In genomic region chr3:127339016-127339415, GRCh38 we compare ENCODE assay signal across 17 cellular contexts. TPM values are rescaled to one million over a fixed set of nuclear protein-coding genes. Genes with fewer than 3 reads are reported as not detected.
DNase-seq lines count a peak whose midpoint lies in the region; ATAC-seq, FAIRE-seq and TF ChIP-seq lines count a peak whose summit lies in the region.
"Had no signal": no experiment of that assay in that cellular context is flagged by ENCODE, and none has a peak within 500 bp of the region (broad histone marks: within the 10 kb centered on the region; RNA-seq: fewer than 3 reads in every experiment).

No MANE protein-coding gene starts in this region.

- H2BK15ac ChIP-seq in IMR-90 (ENCODE audit: low read depth, low read length) = no peak overlapping the region

- H2AK9ac ChIP-seq in IMR-90 (replicated peaks; ENCODE audit: low read depth, low read length, poor library complexity) = no peak overlapping the region

- H4K8ac ChIP-seq in IMR-90 (ENCODE audit: low read depth in 2 of 2, low read length in 2 of 2) = no peak overlapping the region

- ATAC-seq in IMR-90 (ENCODE audit: low read depth) (no peak), omental fat pad (ENCODE audit: low FRiP score) (no peak), HG03342 (IDR thresholded peaks at IDR 0.05; ENCODE audit: unreplicated experiment) (no peak)
- ATAC-seq: K562 had no signal

- intact Hi-C loops in IMR-90 (cut with micrococcal nuclease) = no loop called here

- DNase-seq in D721Med (ENCODE audit: insufficient read length, low spot score) = no peak
- no peak for DNase-seq in IMR-90
- no peak for DNase-seq in glutamatergic neuron
- no peak for DNase-seq in urothelium cell line (ENCODE audit: low spot score)
- DNase-seq in omental fat pad (ENCODE audit: low spot score) = no peak
- DNase-seq in LoVo (ENCODE audit: low spot score) = no peak
- DNase-seq: 8988T; AML-193; Caco-2; CD8-positive, alpha-beta memory T cell; GOT3 had no signal

- peaks cover 19% of the 10 kb centered on the region for H3K4me1 Mint-ChIP-seq in glutamatergic neuron (ENCODE audit: low read depth, unreplicated experiment)
- H3K4me1 Mint-ChIP-seq: CD8-positive, alpha-beta memory T cell had no signal

- BruUV-seq in IMR-90 (replicated peaks; lab: Mats Ljungman, UMichigan) = no TSS peak

- no peaks in the 10 kb centered on the region for H3K36me3 Mint-ChIP-seq in glutamatergic neuron (ENCODE audit: unreplicated experiment)
- H3K36me3 Mint-ChIP-seq: CD8-positive, alpha-beta memory T cell had no signal

- H3K79me1 ChIP-seq in IMR-90 (ENCODE audit: low read depth in 1 of 2, low read length in 2 of 2) = no peaks in the 10 kb centered on the region

- H3K4me1 ChIP-seq in IMR-90 (ENCODE audit: control insufficient read depth, insufficient read depth, low read length) = no peaks in the 10 kb centered on the region
- H3K4me1 ChIP-seq: BLaER1, Caco-2, HAP-1 had no signal

- TF ChIP-seq RAD21 in IMR-90 (IDR thresholded peaks at IDR 0.05; ENCODE audit: low read length) = no peak

- H2BK20ac ChIP-seq in IMR-90 (ENCODE audit: low read depth, low read length) = no peak overlapping the region

- H3K27me3 ChIP-seq in IMR-90 (ENCODE audit: control insufficient read depth, insufficient read depth, low read length) = peaks cover 12% of the 10 kb centered on the region
- H3K27me3 ChIP-seq: BLaER1 had no signal

- no peak overlapping the region for H4K91ac ChIP-seq in IMR-90 (ENCODE audit: insufficient read depth, low read depth, low read length)

- H3K14ac ChIP-seq in IMR-90 (replicated peaks; ENCODE audit: low read depth, low read length) = no peak overlapping the region

- H3K27ac ChIP-seq in IMR-90 (ENCODE audit: insufficient read depth, low read length) = no peak overlapping the region
- H3K27ac ChIP-seq: BLaER1 had no signal

- H4K5ac ChIP-seq in IMR-90 (ENCODE audit: low read depth, low read length) = no peak overlapping the region

- H3K4me2 ChIP-seq in IMR-90 (ENCODE audit: low read depth, low read length) = no peak overlapping the region
- H3K4me2 ChIP-seq: BLaER1 had no signal

- CTCF ChIA-PET in IMR-90 (lab: Yijun Ruan, JAX) = no interaction called here

- no peak for TF ChIP-seq POLR2A in IMR-90 (IDR thresholded peaks at IDR 0.05; ENCODE audit: low read depth, low read length)

- no peak overlapping the region for H3K9ac ChIP-seq in IMR-90 (ENCODE audit: low read depth, low read length)
- H3K9ac ChIP-seq: BLaER1 had no signal

- H3K23ac ChIP-seq in IMR-90 (ENCODE audit: low read depth, low read length) = no peak overlapping the region

- no peaks in the 10 kb centered on the region for H3K36me3 ChIP-seq in IMR-90 (ENCODE audit: control insufficient read depth, insufficient read depth, low read length)
- H3K36me3 ChIP-seq: BLaER1, HAP-1 had no signal

- no peak overlapping the region for H2BK120ac ChIP-seq in IMR-90 (ENCODE audit: low read depth, low read length)

- peak overlapping the region; percentile 32 for H2BK5ac ChIP-seq in IMR-90 (ENCODE audit: low read depth, low read length, poor library complexity, severe bottlenecking)

- in situ Hi-C loops in IMR-90 (cut with MboI; ENCODE audit: low sequenced_read_pairs) = no loop called here

- H3K18ac ChIP-seq in IMR-90 (ENCODE audit: low read depth, low read length) = no peak overlapping the region

- H3K56ac ChIP-seq in IMR-90 (ENCODE audit: extremely low read depth, insufficient read depth, low read length) = no peak overlapping the region

- peak overlapping the region; percentile 71 for H3K27ac Mint-ChIP-seq in glutamatergic neuron (ENCODE audit: unreplicated experiment)
- H3K27ac Mint-ChIP-seq: CD8-positive, alpha-beta memory T cell had no signal

- peak overlapping the region; percentile 7 for H3K4me3 Mint-ChIP-seq in glutamatergic neuron (ENCODE audit: unreplicated experiment)
- H3K4me3 Mint-ChIP-seq: CD8-positive, alpha-beta memory T cell had no signal

- H3K9me1 ChIP-seq in IMR-90 (ENCODE audit: insufficient read depth, low read length) = no peaks in the 10 kb centered on the region

- POLR2A ChIA-PET in IMR-90 (lab: Charles Lee; ENCODE audit: unreplicated experiment) = no interaction called here

- TF ChIP-seq CTCF in D721Med (IDR thresholded peaks at IDR 0.05; ENCODE audit: insufficient read depth, missing control alignments) (no peak), IMR-90 (conservative IDR thresholded peaks at IDR 0.05; ENCODE audit: low read depth, low read length) (no peak), glutamatergic neuron (IDR thresholded peaks at IDR 0.05; ENCODE audit: partially characterized antibody, unreplicated experiment) (no peak), omental fat pad (IDR thresholded peaks at IDR 0.05) (no peak)

- no peak overlapping the region for H2AK5ac ChIP-seq in IMR-90 (ENCODE audit: low read depth, low read length)

- no peaks in the 10 kb centered on the region for H3K9me3 ChIP-seq in IMR-90 (ENCODE audit: control insufficient read depth, insufficient read depth, low read length)

- dilution Hi-C loops in IMR-90 (cut with HindIII; ENCODE audit: low sequenced_read_pairs, unreplicated experiment) = no loop called here

- peaks cover 6% of the 10 kb centered on the region for H3K27me3 Mint-ChIP-seq in glutamatergic neuron (ENCODE audit: unreplicated experiment)

- H3K4ac ChIP-seq in IMR-90 (ENCODE audit: low read depth, low read length) = no peak overlapping the region

- H3K4me3 ChIP-seq in IMR-90 (ENCODE audit: insufficient read depth, low read depth, low read length) = no peak overlapping the region
- H3K4me3 ChIP-seq: BLaER1, HAP-1, K562 had no signal

- no peaks in the 10 kb centered on the region for H4K20me1 ChIP-seq in IMR-90 (ENCODE audit: insufficient read depth, low read length)
- H4K20me1 ChIP-seq: BLaER1 had no signal

- FAIRE-seq in D721Med (lab: Jason Lieb, UNC) = peak; percentile 21
- peak; percentile 99 for FAIRE-seq in urothelium cell line (lab: Jason Lieb, UNC)
- FAIRE-seq: K562 had no signal

- 57% methylated on average over 3 of the region's 3 CpGs; no CpG with 5 or more reads in 1 of the 2 experiments for WGBS in IMR-90 (ENCODE audit: extremely low coverage in 2 of 2, insufficient read length in 1 of 2), 2 experiments

- peaks cover 16% of the 10 kb centered on the region for H3K9me3 Mint-ChIP-seq in glutamatergic neuron (ENCODE audit: unreplicated experiment)

- H2AFZ ChIP-seq in IMR-90 (replicated peaks; ENCODE audit: low read length, poor library complexity) = no peak overlapping the region

TF ChIP-seq in IMR-90, 13 proteins besides CTCF, POLR2A, EP300 and RAD21:
- TF ChIP-seq BHLHE40 (IDR thresholded peaks at IDR 0.05; ENCODE audit: low read depth, low read length) (no peak), RCOR1 (IDR thresholded peaks at IDR 0.05; ENCODE audit: insufficient replicate concordance, low read length) (no peak)
TF ChIP-seq in IMR-90: peak in this region for 0.

RNA-seq across cellular contexts. Expression of gene PRR20G, which starts 51.2 kb away (rescaled TPM):
- not detected in 2 replicates for total RNA-seq in IMR-90 (2012; rRNA removed)
- not detected in 2 replicates for polyA plus RNA-seq in IMR-90 (2012; rRNA removed)
- polyA plus RNA-seq in IMR-90 (2012; cell fraction: cytosol; rRNA removed) = not detected in 2 replicates
- not detected in 2 replicates for polyA plus RNA-seq in IMR-90 (2012; cell fraction: nucleus; rRNA removed; ENCODE audit: low replicate concordance)
- total RNA-seq in glutamatergic neuron (ENCODE audit: unreplicated experiment) = not detected
- not detected for total RNA-seq in omental fat pad
- total RNA-seq: Caco-2; CD8-positive, alpha-beta memory T cell; Daoy; HT1080; K562 had no signal
- polyA plus RNA-seq: CD8-positive, alpha-beta memory T cell; K562 had no signal
